7 cellular contexts compared by ENCODE assay signal in the genomic region with DNA sequence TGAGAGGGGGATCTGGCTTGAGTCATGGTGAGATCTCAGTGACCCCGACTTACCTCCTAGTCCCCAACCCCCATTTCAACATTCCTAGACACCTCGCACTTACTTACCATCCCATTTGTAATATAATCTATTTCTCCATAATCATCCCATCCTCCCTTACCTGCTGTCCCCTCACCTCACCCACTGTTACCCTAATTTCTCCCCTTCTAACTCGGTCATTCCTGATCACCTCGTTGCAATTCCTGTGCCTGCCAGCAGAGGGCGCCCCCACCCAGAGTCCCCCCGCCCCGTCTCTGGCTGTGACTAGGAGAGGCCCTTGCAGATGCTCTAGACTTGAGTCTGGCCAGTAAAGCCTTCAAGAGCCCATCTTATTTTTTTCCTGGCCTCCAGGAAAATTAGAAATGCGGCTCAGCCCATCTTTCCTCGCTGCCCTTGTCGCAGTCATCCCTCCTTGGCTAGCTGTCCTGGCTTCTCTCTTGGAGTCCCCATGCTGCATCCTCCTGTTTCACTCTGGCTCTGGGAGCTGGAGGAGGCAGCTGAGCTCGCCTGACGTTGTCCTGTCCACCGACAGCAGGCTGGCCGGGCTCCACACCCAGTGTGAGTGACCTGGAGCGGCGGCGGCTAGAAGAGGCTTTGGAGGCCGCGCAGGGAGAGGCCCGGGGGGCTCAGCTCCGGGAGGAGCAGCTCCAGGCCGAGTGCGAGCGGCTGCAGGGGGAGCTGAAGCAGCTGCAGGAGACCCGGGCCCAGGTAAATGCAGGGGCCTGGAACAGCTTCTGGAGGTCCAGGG. TPM values are rescaled to one million over a fixed set of nuclear protein-coding genes. Genes with fewer than 3 reads are reported as not detected.
A peak's percentile ranks its signal among the peaks of the same experiment; 100 is the strongest.
DNase-seq lines count a peak whose midpoint lies in the region; ATAC-seq and TF ChIP-seq lines count a peak whose summit lies in the region.

No MANE protein-coding gene starts in this region.

- peak; percentile 45 for ATAC-seq in left colon

- H3K9me3 ChIP-seq in breast epithelium, result no peaks in the 10 kb centered on the region

- no peak for TF ChIP-seq POLR2A in breast epithelium (IDR thresholded peaks at IDR 0.05)

- peaks cover 0 to 3% of the 10 kb centered on the region in 2 donors for H3K4me1 ChIP-seq in breast epithelium

- intact Hi-C loops in breast epithelium (cut with DNase I; ENCODE audit: low total_unique reads), result no loop called here
- intact Hi-C loops in left colon (cut with DNase I, micrococcal nuclease), result no loop called here

- TF ChIP-seq CTCF in GM10266 (IDR thresholded peaks at IDR 0.05; ENCODE audit: control insufficient read depth, insufficient read depth, low read depth, missing control alignments) (peak; percentile 91), breast epithelium (IDR thresholded peaks at IDR 0.05) (peak; percentile 66 to 86 (median 82))

- no peak overlapping the region for H3K4me3 ChIP-seq in breast epithelium

- no peaks in the 10 kb centered on the region for H3K36me3 ChIP-seq in breast epithelium

- no peaks in the 10 kb centered on the region for H3K27me3 ChIP-seq in breast epithelium

- peak; percentile 93 for DNase-seq in GM10266 (ENCODE audit: extremely low spot score)
- DNase-seq in NCI-H146 (lab: John Stamatoyannopoulos, UW), result peak; percentile 27
- peak; percentile 55 to 78 (median 64) for DNase-seq in activated CD4-positive, CD25-positive, alpha-beta regulatory T cell (lab: John Stamatoyannopoulos, UW)
- DNase-seq in breast epithelium (ENCODE audit: low spot score in 2 of 2), result no peak
- peak in 1 of 2 donors; percentile 64 for DNase-seq in left colon
- peak; percentile 49 to 91 (median 67) for DNase-seq in stimulated activated CD4-positive, alpha-beta T cell treated with anti-CD3 and anti-CD28 coated beads, TNF-alpha, amount 100 ng/mL, for 1 hour (ENCODE audit: low read depth in 3 of 3, low spot score in 1 of 3)
- DNase-seq in middle frontal gyrus (ENCODE audit: extremely low spot score, low spot score), result no peak

- no peak overlapping the region for H3K27ac ChIP-seq in breast epithelium

RNA-seq across cellular contexts. Expression of a gene that starts 5.0 kb away (rescaled TPM):
- total RNA-seq in breast epithelium, result 10 to 100 TPM in 1 of 3 donors, 1 to 10 TPM in 2; 4.5 to 11.5 (median 8.3) TPM
- total RNA-seq in left colon, result 1 to 10 TPM; 1.5 to 3.8 TPM

RNA-seq across cellular contexts. Expression of a gene that starts 34.1 kb away (rescaled TPM):
- 1 to 10 TPM in 2 of 3 donors, under 1 TPM in 1; 0.33 to 1.8 (median 1.0) TPM for total RNA-seq in breast epithelium
- total RNA-seq in left colon, result under 1 TPM; 0.34 to 0.56 TPM

RNA-seq across cellular contexts. Expression of a gene that starts 49.2 kb away (rescaled TPM):
- total RNA-seq in breast epithelium, result 100 to 1,000 TPM; 148 to 238 (median 189) TPM
- total RNA-seq in left colon, result 100 to 1,000 TPM; 176 to 228 TPM

Comparison
In these comparisons a context has a peak if more than half of its experiments do, and no peak if none do; other contexts are left out.
1. DNase-seq: peak in GM10266 (single experiment), NCI-H146 (single experiment), activated CD4-positive, CD25-positive, alpha-beta regulatory T cell (4 of 4) and stimulated activated CD4-positive, alpha-beta T cell treated with anti-CD3 and anti-CD28 coated beads, TNF-alpha, amount 100 ng/mL, for 1 hour (3 of 3); none in breast epithelium (0 of 2) and middle frontal gyrus (single experiment).